In the genomic region with DNA sequence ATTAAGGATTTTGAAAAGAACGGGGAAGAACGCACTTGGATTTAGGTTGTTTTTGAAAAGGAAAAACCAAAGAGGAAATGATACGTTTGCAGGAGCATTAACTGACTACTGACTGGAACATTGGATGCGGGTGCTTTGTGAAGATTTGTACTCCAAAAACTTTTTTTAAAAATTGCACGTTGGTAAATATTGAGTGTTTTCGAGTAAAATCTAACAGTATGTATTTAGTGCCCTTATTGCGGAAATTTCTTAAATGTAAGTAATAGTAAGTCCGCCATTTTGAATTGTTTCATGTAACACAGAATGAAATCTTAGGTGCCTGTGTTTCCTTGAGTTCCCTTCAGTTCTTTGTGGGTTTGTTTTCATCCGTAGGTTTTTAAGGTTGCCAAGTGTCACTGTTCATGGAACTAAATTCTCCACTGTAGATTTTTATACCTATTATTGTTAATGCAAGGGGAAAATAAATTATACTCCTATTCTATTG, we compare ENCODE assay signal across 8 cellular contexts. TPM values are rescaled to one million over a fixed set of nuclear protein-coding genes. Genes with fewer than 3 reads are reported as not detected.
DNase-seq lines count a peak whose midpoint lies in the region; ATAC-seq, FAIRE-seq and TF ChIP-seq lines count a peak whose summit lies in the region.

No MANE protein-coding gene starts in this region.

- no peaks in the 10 kb centered on the region for H3K9me3 Mint-ChIP-seq in nephron

- CTCF ChIA-PET in GM12878 (lab: Yijun Ruan, JAX) = no interaction called here

- RAD21 ChIA-PET in GM12878 (lab: Charles Lee; ENCODE audit: unreplicated experiment) = no interaction called here

- ATAC-seq in GM12878 (no peak), HG03565 (IDR thresholded peaks at IDR 0.05; ENCODE audit: unreplicated experiment) (no peak)
- no peak for ATAC-seq in activated CD4-positive, CD25-positive, alpha-beta regulatory T cell treated with anti-CD3 and anti-CD28 coated beads, Interleukin-2, amount 50 U/mL, for 24 hours

- H3K36me3 ChIP-seq in ES-I3 (ENCODE audit: insufficient read depth, low read length) (no peaks in the 10 kb centered on the region), HUES6 (ENCODE audit: control insufficient read depth, insufficient read depth, low read length) (no peaks in the 10 kb centered on the region), GM12878 (ENCODE audit: control insufficient read depth in 2 of 2, insufficient read depth in 2 of 2, low read length in 1 of 2) (no peaks in the 10 kb centered on the region), right atrium auricular region (no peaks in the 10 kb centered on the region)

- H3K9ac ChIP-seq in ES-I3 (ENCODE audit: low read depth, low read length) (peak overlapping the region; percentile 100), HUES6 (ENCODE audit: low read length) (peak overlapping the region; percentile 90), GM12878 (ENCODE audit: control insufficient read depth, insufficient read depth, low read length) (no peak overlapping the region)

- DNase-seq in GM12878 (ENCODE audit: low read depth, low spot score) = no peak
- no peak for DNase-seq in COLO668 (lab: John Stamatoyannopoulos, UW; ENCODE audit: unreplicated experiment)
- DNase-seq in right atrium auricular region (ENCODE audit: low spot score) = no peak

- H3K27ac ChIP-seq in HUES6 (ENCODE audit: low read depth, low read length) = peak overlapping the region; percentile 92
- no peak overlapping the region for H3K27ac ChIP-seq in GM12878 (ENCODE audit: control insufficient read depth, insufficient read depth)
- no peak overlapping the region for H3K27ac ChIP-seq in right atrium auricular region

- POLR2A ChIA-PET in GM12878 (lab: Charles Lee) = no interaction called here

- H3K4me3 ChIP-seq in HUES6 (ENCODE audit: low read depth, low read length) (peak overlapping the region; percentile 96), GM12878 (no peak overlapping the region), right atrium auricular region (peak overlapping the region in 1 of 2 donors; percentile 41)

- BruUV-seq in GM12878 (replicated peaks; lab: Mats Ljungman, UMichigan) = no TSS peak

- H3K4me1 ChIP-seq in ES-I3 (ENCODE audit: insufficient read depth, low read length) (no peaks in the 10 kb centered on the region), HUES6 (ENCODE audit: control insufficient read depth, insufficient read depth, low read length) (no peaks in the 10 kb centered on the region; the same call in 1 of the 2 replicates), GM12878 (ENCODE audit: control insufficient read depth, insufficient read depth, low read length) (no peaks in the 10 kb centered on the region), right atrium auricular region (peaks cover 0 to 6% of the 10 kb centered on the region in 2 donors)

- H3K4me2 ChIP-seq in GM12878 (ENCODE audit: control insufficient read depth, insufficient read depth) = peak overlapping the region; percentile 17; the same call in 1 of the 2 replicates

- no peak for TF ChIP-seq POLR2A in GM12878 (IDR thresholded peaks at IDR 0.05; ENCODE audit: low read depth, low read length)

- TF ChIP-seq EP300 in GM12878 (IDR thresholded peaks at IDR 0.05; ENCODE audit: borderline replicate concordance in 1 of 2, control insufficient read depth in 1 of 2, low read depth in 2 of 2, low read length in 2 of 2) = no peak

- H3K4me3 Mint-ChIP-seq in nephron = peak overlapping the region; percentile 82 to 88 (median 85)

- no peak for TF ChIP-seq RAD21 in GM12878 (IDR thresholded peaks at IDR 0.05; ENCODE audit: insufficient read depth, low read depth, low read length)

- H3K4me1 Mint-ChIP-seq in nephron = no peaks in the 10 kb centered on the region

- no peaks in the 10 kb centered on the region for H3K36me3 Mint-ChIP-seq in nephron (ENCODE audit: low read depth)

- H3K27me3 Mint-ChIP-seq in nephron (ENCODE audit: low read depth) = peaks cover 40% of the 10 kb centered on the region

- H3K27me3 ChIP-seq in HUES6 (ENCODE audit: control insufficient read depth, insufficient read depth, low read length) = no peaks in the 10 kb centered on the region; the same call in 1 of the 2 replicates
- peaks cover 0 to 7% of the 10 kb centered on the region in 2 experiments; a peak in 1 of 4 replicates for H3K27me3 ChIP-seq in GM12878 (replicated peaks in 1 of 2; ENCODE audit: control insufficient read depth in 2 of 2, insufficient read depth in 2 of 2, low read length in 1 of 2)
- peaks cover 20% of the 10 kb centered on the region in 2 donors for H3K27me3 ChIP-seq in right atrium auricular region

- in situ Hi-C loops in GM12878 (cut with MboI) = no loop called here

- H3K27ac Mint-ChIP-seq in nephron = no peak overlapping the region

- intact Hi-C loops in GM12878 (cut with micrococcal nuclease; ENCODE audit: unreplicated experiment) = loop anchor here (5.0 kb wide), 1 partner anchor 136 kb away; no protein-coding TSS in a partner anchor

- no peaks in the 10 kb centered on the region for H3K79me2 ChIP-seq in GM12878 (ENCODE audit: control insufficient read depth, insufficient read depth, low read length)

- no peak for TF ChIP-seq CTCF in GM12878 (IDR thresholded peaks at IDR 0.05 in 2 of 3, conservative IDR thresholded peaks at IDR 0.05 in 1 of 3; ENCODE audit: control insufficient read depth in 2 of 3, extremely low read depth in 1 of 3, insufficient read depth in 1 of 3, low read depth in 3 of 3, low read length in 3 of 3)
- peak in 2 of 3 experiments; percentile 16 to 41 for TF ChIP-seq CTCF in nephron (IDR thresholded peaks at IDR 0.05; ENCODE audit: unreplicated experiment in 3 of 3)
- TF ChIP-seq CTCF in right atrium auricular region (IDR thresholded peaks at IDR 0.05) = no peak

- SMC1A ChIA-PET in GM12878 (lab: Charles Lee; ENCODE audit: uncharacterized antibody, unreplicated experiment) = no interaction called here

- no peak overlapping the region for H2AFZ ChIP-seq in GM12878 (ENCODE audit: control insufficient read depth, low read depth, low read length)

- H4K20me1 ChIP-seq in GM12878 (ENCODE audit: control insufficient read depth, insufficient read depth) = no peaks in the 10 kb centered on the region

- H3K9me3 ChIP-seq in ES-I3 (ENCODE audit: control insufficient read depth, insufficient read depth, low read length) = no peaks in the 10 kb centered on the region
- no peaks in the 10 kb centered on the region; the same call in 1 of the 2 replicates for H3K9me3 ChIP-seq in HUES6 (ENCODE audit: control insufficient read depth, insufficient read depth, low read depth, low read length)
- no peaks in the 10 kb centered on the region; the same call in 2 of the 3 replicates for H3K9me3 ChIP-seq in GM12878 (replicated peaks; ENCODE audit: control insufficient read depth, insufficient read depth, low read length)
- H3K9me3 ChIP-seq in right atrium auricular region = peaks cover 0 to 13% of the 10 kb centered on the region in 2 donors

- WGBS in GM12878 (ENCODE audit: insufficient coverage, insufficient replicate concordance, low lambda C conversion rate, missing lambda C conversion rate) = 24% methylated on average over 9 of the region's 9 CpGs

- FAIRE-seq in GM12878 (lab: Jason Lieb, UNC) = no peak

TF ChIP-seq in GM12878, 131 proteins besides CTCF, POLR2A, EP300 and RAD21:
- TF ChIP-seq SMC3 (IDR thresholded peaks at IDR 0.05; ENCODE audit: borderline replicate concordance, low read length) = no peak

RNA-seq across cellular contexts. Expression of a gene that starts 15.2 kb away (rescaled TPM):
- 23.2 and 24.5 TPM in 2 replicates for total RNA-seq in GM12878 (2013; cell fraction: nucleolus; rRNA removed)
- total RNA-seq in GM12878 (2014; rRNA removed) = 0.11 TPM in 1 of 2 replicates, not detected in the other
- not detected in 2 replicates for total RNA-seq in GM12878 (2014; rRNA removed; fragmentation: Illumina TruSeq; extraction: Trizol)
- total RNA-seq in GM12878 (2021) = 0.05 and 0.13 TPM in 2 replicates
- not detected for polyA plus RNA-seq in GM12878 (2011; ENCODE audit: low read depth)
- polyA plus RNA-seq in GM12878 (2011; rRNA removed) = 2.4 and 3.7 TPM in 2 replicates
- 0.89 and 0.91 TPM in 2 replicates for polyA plus RNA-seq in GM12878 (2011; cell fraction: cytosol; rRNA removed)
- 0.83 and 0.90 TPM in 2 replicates for polyA plus RNA-seq in GM12878 (2011; cell fraction: nucleus; rRNA removed)
- polyA plus RNA-seq in GM12878 (2012) = not detected in 2 replicates
- polyA plus RNA-seq in GM12878 (2014; fragmentation: Illumina TruSeq; extraction: Trizol) = 0.01 TPM in 1 of 2 replicates, not detected in the other
- not detected for polyA plus RNA-seq in GM12878 (2014; fragmentation: Nextera tagmentation; extraction: Ambion mirVana)
- not detected in 2 replicates for polyA plus RNA-seq in GM12878 (2014; rRNA removed)
- under 1 TPM in 1 of 2 experiments, not detected in 1; 0.05 TPM for polyA plus RNA-seq in GM12878 (2016; fragmentation: Nextera tagmentation; extraction: Ambion mirVana)
- polyA minus RNA-seq in GM12878 (2011; rRNA and poly(A)+ RNA removed) = 1.7 and 2.8 TPM in 2 replicates
- polyA minus RNA-seq in GM12878 (2011; cell fraction: cytosol; rRNA and poly(A)+ RNA removed) = 1.5 TPM in 2 replicates
- 0.60 and 0.77 TPM in 2 replicates for polyA minus RNA-seq in GM12878 (2011; cell fraction: nucleus; rRNA and poly(A)+ RNA removed)
- not detected for total RNA-seq in right atrium auricular region

Comparison
In these comparisons a context has a peak if more than half of its experiments do, and no peak if none do; other contexts are left out.
1. CTCF ChIP-seq: peak in nephron (2 of 3); none in GM12878 (0 of 3) and right atrium auricular region (0 of 2).